19 cellular contexts compared by ENCODE assay signal in genomic region chr12:104387190-104387589, GRCh38.
DNase-seq lines count a peak whose midpoint lies in the region; TF ChIP-seq lines count a peak whose summit lies in the region.
"Had no signal": no experiment of that assay in that cellular context is flagged by ENCODE, and none has a peak within 500 bp of the region (broad histone marks: within the 10 kb centered on the region; RNA-seq: fewer than 3 reads in every experiment).

No MANE protein-coding gene starts in this region.

- no peak overlapping the region for H3K27ac ChIP-seq in brain microvascular endothelial cell
- H3K27ac ChIP-seq: BLaER1, neutrophil had no signal

- DNase-seq in NCI-H345 (lab: John Stamatoyannopoulos, UW) (peak; percentile 39), NCI-H345 treated with DMSO at 0.1 percent for 48 hours (lab: John Stamatoyannopoulos, UW; ENCODE audit: unreplicated experiment) (no peak), NCI-H69 (lab: John Stamatoyannopoulos, UW) (peak; percentile 77), brain microvascular endothelial cell (peak; percentile 19), mesenteric fat pad (ENCODE audit: low spot score) (peak; percentile 33), NAMALWA (ENCODE audit: low spot score) (no peak), NCI-H526 treated with DMSO at 0.1 percent for 48 hours (lab: John Stamatoyannopoulos, UW) (no peak), NOMO-1 treated with DMSO at 0.1 percent for 48 hours (lab: John Stamatoyannopoulos, UW; ENCODE audit: unreplicated experiment) (no peak)
- DNase-seq: activated naive CD4-positive, alpha-beta T cell treated with anti-CD3 and anti-CD28 coated beads for 36 hours; aorta; GDM1; Kasumi-1; NCI-H1436; NCI-H524; stimulated activated naive CD8-positive, alpha-beta T cell treated with anti-CD3 and anti-CD28 coated beads, Interleukin-15, Interleukin-2, amounts not matched to agents 100 U/mL and 50 U/mL, for 24 hours; trophoblast cell had no signal

- H3K36me3 ChIP-seq in brain microvascular endothelial cell (replicated peaks): no peaks in the 10 kb centered on the region
- H3K36me3 ChIP-seq: BLaER1, neutrophil had no signal

- H3K4me3 ChIP-seq in brain microvascular endothelial cell (ENCODE audit: low read depth, low read length): no peak overlapping the region
- H3K4me3 ChIP-seq: BLaER1, GM12878 had no signal

- no peaks in the 10 kb centered on the region for H3K27me3 ChIP-seq in brain microvascular endothelial cell (replicated peaks)
- H3K27me3 ChIP-seq: BLaER1, neutrophil had no signal

- TF ChIP-seq CTCF in brain microvascular endothelial cell (IDR thresholded peaks at IDR 0.05; ENCODE audit: low read depth, low read length, missing control alignments): no peak

- in situ Hi-C loops in brain microvascular endothelial cell (cut with HindIII; ENCODE audit: low pct_ligation_motif_present, low sequenced_read_pairs): no loop called here

Comparison
In these comparisons a context has a peak if more than half of its experiments do, and no peak if none do; other contexts are left out.
1. DNase-seq: peak in NCI-H345 (single experiment), NCI-H69 (single experiment), brain microvascular endothelial cell (single experiment) and mesenteric fat pad (single experiment); none in NCI-H345 treated with DMSO at 0.1 percent for 48 hours (single experiment), NAMALWA (single experiment), NCI-H526 treated with DMSO at 0.1 percent for 48 hours (single experiment) and NOMO-1 treated with DMSO at 0.1 percent for 48 hours (single experiment).